In genomic region chr12:85947286-85947685, GRCh38 we compare ENCODE assay signal across 35 cellular contexts.
"Had no signal": no experiment of that assay in that cellular context is flagged by ENCODE, and none has a peak within 500 bp of the region (broad histone marks: within the 10 kb centered on the region; RNA-seq: fewer than 3 reads in every experiment).

No MANE protein-coding gene starts in this region.

- H3K27me3 ChIP-seq: adrenal gland, body of pancreas, breast epithelium, MG63 had no signal

- H3K36me3 Mint-ChIP-seq: activated naive CD4-positive, alpha-beta T cell treated with anti-CD3 and anti-CD28 coated beads, Interleukin-2, amount 50 U/mL, for 24 hours had no signal

- H3K4me1 ChIP-seq: adrenal gland, body of pancreas, breast epithelium had no signal

- H3K9me3 ChIP-seq: adrenal gland, body of pancreas, breast epithelium, MG63 had no signal

- FAIRE-seq: astrocyte, RCC 7860 had no signal

- ATAC-seq: activated CD8-positive, alpha-beta T cell treated with anti-CD3 and anti-CD28 coated beads for 36 hours; body of pancreas; PC-3 had no signal

- H3K4me3 Mint-ChIP-seq: activated CD8-positive, alpha-beta T cell treated with anti-CD3 and anti-CD28 coated beads for 36 hours; activated naive CD4-positive, alpha-beta T cell treated with anti-CD3 and anti-CD28 coated beads, Interleukin-2, amount 50 U/mL, for 24 hours; activated T-cell treated with anti-CD3 and anti-CD28 coated beads, Interleukin-2, amount 50 U/mL, for 24 hours had no signal

- H3K27ac Mint-ChIP-seq: activated CD8-positive, alpha-beta T cell treated with anti-CD3 and anti-CD28 coated beads for 36 hours; activated naive CD4-positive, alpha-beta T cell treated with anti-CD3 and anti-CD28 coated beads, Interleukin-2, amount 50 U/mL, for 24 hours; activated T-cell treated with anti-CD3 and anti-CD28 coated beads, Interleukin-2, amount 50 U/mL, for 24 hours; activated T-helper 2 cell treated with anti-CD3 and anti-CD28 coated beads, Interferon-gamma antibody, Interleukin-2, Interleukin-4, amounts not matched to agents 10 μg/mL and 5 μg/mL and 100 μg/mL, durations not matched to agents 14 hours and 24 hours and 36 hours had no signal

- DNase-seq: activated CD4-positive, alpha-beta T cell treated with anti-CD3 and anti-CD28 coated beads for 1 hour; activated CD4-positive, alpha-beta T cell treated with anti-CD3 and anti-CD28 coated beads for 48 hours; activated CD4-positive, alpha-beta T cell treated with anti-CD3 and anti-CD28 coated beads, Interleukin-2, amount 50 U/mL, for 4 hours; activated CD4-positive, CD25-positive, alpha-beta regulatory T cell; activated CD8-positive, alpha-beta T cell treated with anti-CD3 and anti-CD28 coated beads for 36 hours; activated gamma-delta T cell; activated naive CD4-positive, alpha-beta T cell treated with Interleukin-2 at 50 U/mL for 16 hours; activated T-cell treated with anti-CD3 and anti-CD28 coated beads, Interleukin-2, amount 50 U/mL, for 24 hours; adrenal gland; body of pancreas; Kasumi-1; MG63; MV-4-11; NCI-H1092; NCI-H1436 treated with DMSO at 0.1 percent for 48 hours; NCI-H1694 treated with DMSO at 0.1 percent for 48 hours; NCI-H2029 treated with DMSO at 0.1 percent for 48 hours; NCI-H2107; NCI-H2171; NCI-H510A; NCI-H526; NCI-H748 treated with DMSO at 0.1 percent for 48 hours; NK-92 treated with Interleukin-12 subunit alpha and Interleukin-12 subunit beta, amount 100 ng/mL, for 24 hours; PC-3; Right ventricle myocardium superior; SW 1271; T-helper 1 cell; T-helper 2 cell; T-helper 9 cell had no signal

- H3K27ac ChIP-seq: adrenal gland, body of pancreas, breast epithelium, RWPE1 had no signal

- H3K9me3 Mint-ChIP-seq: activated naive CD4-positive, alpha-beta T cell treated with anti-CD3 and anti-CD28 coated beads, Interleukin-2, amount 50 U/mL, for 24 hours; activated T-cell treated with anti-CD3 and anti-CD28 coated beads, Interleukin-2, amount 50 U/mL, for 24 hours had no signal

- H3K36me3 ChIP-seq: adrenal gland, breast epithelium, MG63 had no signal

- H3K4me3 ChIP-seq: adrenal gland, body of pancreas, breast epithelium, MG63 had no signal

- H3K27me3 Mint-ChIP-seq: activated CD8-positive, alpha-beta T cell treated with anti-CD3 and anti-CD28 coated beads for 36 hours; activated naive CD4-positive, alpha-beta T cell treated with anti-CD3 and anti-CD28 coated beads, Interleukin-2, amount 50 U/mL, for 24 hours; activated T-cell treated with anti-CD3 and anti-CD28 coated beads, Interleukin-2, amount 50 U/mL, for 24 hours had no signal

- H3K4me1 Mint-ChIP-seq: activated naive CD4-positive, alpha-beta T cell treated with anti-CD3 and anti-CD28 coated beads, Interleukin-2, amount 50 U/mL, for 24 hours had no signal
